ENCODE assay signal across 29 cellular contexts in the genomic region with DNA sequence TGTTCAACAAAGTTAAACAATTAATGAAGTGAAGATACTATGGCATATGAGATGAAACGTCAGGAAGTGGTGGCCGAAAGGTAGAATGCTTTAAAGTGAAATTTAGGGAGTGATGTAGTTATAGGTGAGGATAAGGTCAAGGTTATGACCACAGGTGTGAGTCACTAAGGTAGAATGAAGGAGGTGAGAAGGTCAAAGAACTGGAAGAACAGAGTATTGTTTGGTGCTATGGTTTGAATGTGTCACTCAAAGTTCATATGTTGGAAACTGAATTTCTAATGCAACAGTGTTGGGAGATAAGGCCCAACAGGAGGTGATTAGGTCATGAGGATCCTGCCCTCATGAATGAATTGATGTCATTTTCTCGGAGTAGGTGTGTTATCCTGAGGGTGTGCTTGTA.
DNase-seq lines count a peak whose midpoint lies in the region; ATAC-seq and TF ChIP-seq lines count a peak whose summit lies in the region.
"Had no signal": no experiment of that assay in that cellular context is flagged by ENCODE, and none has a peak within 500 bp of the region (broad histone marks: within the 10 kb centered on the region; RNA-seq: fewer than 3 reads in every experiment).

No MANE protein-coding gene starts in this region.

- H3K4me1 Mint-ChIP-seq in endodermal cell = peaks cover 20% of the 10 kb centered on the region
- H3K4me1 Mint-ChIP-seq: central memory CD8-positive, alpha-beta T cell; T-helper 17 cell had no signal

- H3K9me3 ChIP-seq in HUES64 (ENCODE audit: insufficient read depth, low read depth, low read length) (no peaks in the 10 kb centered on the region), endodermal cell (ENCODE audit: control insufficient read depth, low read length) (no peaks in the 10 kb centered on the region)
- H3K9me3 ChIP-seq: prostate gland, sigmoid colon, SK-N-SH had no signal

- WGBS in HUES64 = 76% methylated on average over 3 of the region's 3 CpGs
- 86 to 92% methylated on average over 2 to 3 of the region's 3 CpGs for WGBS in endodermal cell (ENCODE audit: insufficient coverage in 1 of 2, insufficient read length in 1 of 2), 2 experiments

- peak; percentile 10 for DNase-seq in Caki2 (ENCODE audit: low read depth)
- DNase-seq in endodermal cell = no peak
- peak; percentile 13 for DNase-seq in renal cortical epithelial cell (ENCODE audit: low read depth)
- DNase-seq in HK-2 (ENCODE audit: unreplicated experiment) = no peak
- no peak for DNase-seq in activated gamma-delta T cell treated with Interleukin-2 at 50 U/mL for 16 hours
- DNase-seq: activated CD4-positive, CD25-positive, alpha-beta regulatory T cell treated with anti-CD3 and anti-CD28 coated beads, Interleukin-2, amount 50 U/mL, for 72 hours; activated effector memory CD4-positive, alpha-beta T cell treated with Interleukin-2 at 50 U/mL for 16 hours; activated T-cell treated with anti-CD3 and anti-CD28 coated beads for 4 hours; AML-193; CD4-positive, alpha-beta T cell; islet precursor cell; Karpas-422; left ventricle myocardium superior; NCI-H1417; NCI-H2081; NCI-H2227 treated with DMSO at 0.1 percent for 48 hours; NCI-H526 treated with DMSO at 0.1 percent for 48 hours; sigmoid colon; SK-N-SH; stimulated activated CD4-positive, alpha-beta T cell treated with anti-CD3 and anti-CD28 coated beads, Interleukin-12 subunit alpha, Interleukin-12 subunit beta, amount 100 ng/mL, for 4 hours; stimulated activated CD4-positive, alpha-beta T cell treated with anti-CD3 and anti-CD28 coated beads, Interleukin-2, amount 100 ng/mL, for 48 hours; substantia nigra; T-helper 17 cell had no signal

- H3K4me3 Mint-ChIP-seq in endodermal cell = no peak overlapping the region
- H3K4me3 Mint-ChIP-seq: CD4-positive, alpha-beta T cell; central memory CD8-positive, alpha-beta T cell; dendritic cell treated with granulocyte-macrophage colony-stimulating factor and Interleukin-4, amounts not matched to agents 40 ng/mL and 50 ng/mL, for 4 days; T-helper 17 cell had no signal

- no peak for ATAC-seq in SK-N-SH treated with all-trans-retinoic acid at 6 μM for 48 hours
- ATAC-seq: left ventricle myocardium superior, Right ventricle myocardium inferior, T-helper 17 cell had no signal

- H3K27ac Mint-ChIP-seq in endodermal cell = peak overlapping the region; percentile 37
- H3K27ac Mint-ChIP-seq: CD4-positive, alpha-beta T cell; dendritic cell treated with granulocyte-macrophage colony-stimulating factor and Interleukin-4, amounts not matched to agents 40 ng/mL and 50 ng/mL, for 4 days; T-helper 17 cell had no signal

- no peak overlapping the region for H3K4me3 ChIP-seq in HUES64 (ENCODE audit: low read length)
- H3K4me3 ChIP-seq in endodermal cell (ENCODE audit: low read length) = no peak overlapping the region
- H3K4me3 ChIP-seq: prostate gland, sigmoid colon had no signal

- TF ChIP-seq CTCF in endodermal cell (conservative IDR thresholded peaks at IDR 0.05) = no peak

- H3K4me1 ChIP-seq in HUES64 (ENCODE audit: insufficient read depth, low read length) = peaks cover 61% of the 10 kb centered on the region
- H3K4me1 ChIP-seq in endodermal cell (ENCODE audit: control insufficient read depth, insufficient read depth, low read length) = no peaks in the 10 kb centered on the region
- H3K4me1 ChIP-seq: prostate gland, sigmoid colon had no signal

- H3K9me3 Mint-ChIP-seq in endodermal cell = no peaks in the 10 kb centered on the region
- H3K9me3 Mint-ChIP-seq: central memory CD8-positive, alpha-beta T cell had no signal

- no peaks in the 10 kb centered on the region for H3K27me3 Mint-ChIP-seq in endodermal cell (ENCODE audit: insufficient read depth)
- H3K27me3 Mint-ChIP-seq: CD4-positive, alpha-beta T cell; central memory CD8-positive, alpha-beta T cell; dendritic cell treated with granulocyte-macrophage colony-stimulating factor and Interleukin-4, amounts not matched to agents 40 ng/mL and 50 ng/mL, for 4 days; T-helper 17 cell had no signal

- H3K27me3 ChIP-seq in HUES64 (ENCODE audit: insufficient read depth, low read length) = no peaks in the 10 kb centered on the region
- H3K27me3 ChIP-seq in endodermal cell (ENCODE audit: control insufficient read depth, insufficient read depth, low read length, poor library complexity, severe bottlenecking) = no peaks in the 10 kb centered on the region
- H3K27me3 ChIP-seq: sigmoid colon had no signal

- H3K27ac ChIP-seq in HUES64 (ENCODE audit: low read depth, low read length) (peak overlapping the region; percentile 92), endodermal cell (ENCODE audit: low read depth, low read length) (no peak overlapping the region)
- H3K27ac ChIP-seq: prostate gland, sigmoid colon had no signal

- peak overlapping the region; percentile 48; the same call in 1 of the 2 replicates for H3K9ac ChIP-seq in HUES64 (ENCODE audit: low read depth, low read length)
- no peak overlapping the region for H3K9ac ChIP-seq in endodermal cell (ENCODE audit: extremely low read depth, low read length, poor library complexity, severe bottlenecking)
- H3K9ac ChIP-seq: SK-N-SH had no signal

- H3K36me3 Mint-ChIP-seq in endodermal cell (ENCODE audit: low read depth) = no peaks in the 10 kb centered on the region

- H3K36me3 ChIP-seq in HUES64 (ENCODE audit: insufficient read depth, low read length) (no peaks in the 10 kb centered on the region), endodermal cell (ENCODE audit: control insufficient read depth, insufficient read depth, low read length) (no peaks in the 10 kb centered on the region)
- H3K36me3 ChIP-seq: prostate gland, sigmoid colon had no signal

- in situ Hi-C loops in Caki2 (cut with HindIII; ENCODE audit: low pct_unique_long_range_greater_than_20kb, low sequenced_read_pairs) = no loop called here

TF ChIP-seq in SK-N-SH treated with all-trans-retinoic acid at 6 μM for 48 hours, 23 proteins besides CTCF, POLR2A, EP300 and RAD21:
- TF ChIP-seq ZFP30 (CRISPR knock-in tag; IDR thresholded peaks at IDR 0.05) = no peak
- TF ChIP-seq, protein P1, sequence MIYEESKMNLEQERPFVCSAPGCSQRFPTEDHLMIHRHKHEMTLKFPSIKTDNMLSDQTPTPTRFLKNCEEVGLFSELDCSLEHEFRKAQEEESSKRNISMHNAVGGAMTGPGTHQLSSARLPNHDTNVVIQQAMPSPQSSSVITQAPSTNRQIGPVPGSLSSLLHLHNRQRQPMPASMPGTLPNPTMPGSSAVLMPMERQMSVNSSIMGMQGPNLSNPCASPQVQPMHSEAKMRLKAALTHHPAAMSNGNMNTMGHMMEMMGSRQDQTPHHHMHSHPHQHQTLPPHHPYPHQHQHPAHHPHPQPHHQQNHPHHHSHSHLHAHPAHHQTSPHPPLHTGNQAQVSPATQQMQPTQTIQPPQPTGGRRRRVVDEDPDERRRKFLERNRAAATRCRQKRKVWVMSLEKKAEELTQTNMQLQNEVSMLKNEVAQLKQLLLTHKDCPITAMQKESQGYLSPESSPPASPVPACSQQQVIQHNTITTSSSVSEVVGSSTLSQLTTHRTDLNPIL (CRISPR knock-in tag; IDR thresholded peaks at IDR 0.05; ENCODE audit: low read depth) = no peak
- TF ChIP-seq ZFP3 (CRISPR knock-in tag; IDR thresholded peaks at IDR 0.05) = no peak
- TF ChIP-seq CSDC2 (CRISPR knock-in tag; IDR thresholded peaks at IDR 0.05) = no peak
- no peak for TF ChIP-seq TOX (CRISPR knock-in tag; IDR thresholded peaks at IDR 0.05; ENCODE audit: borderline replicate concordance)
- TF ChIP-seq TCF4 (CRISPR knock-in tag; IDR thresholded peaks at IDR 0.05; ENCODE audit: borderline replicate concordance) = no peak
- TF ChIP-seq, protein P2, sequence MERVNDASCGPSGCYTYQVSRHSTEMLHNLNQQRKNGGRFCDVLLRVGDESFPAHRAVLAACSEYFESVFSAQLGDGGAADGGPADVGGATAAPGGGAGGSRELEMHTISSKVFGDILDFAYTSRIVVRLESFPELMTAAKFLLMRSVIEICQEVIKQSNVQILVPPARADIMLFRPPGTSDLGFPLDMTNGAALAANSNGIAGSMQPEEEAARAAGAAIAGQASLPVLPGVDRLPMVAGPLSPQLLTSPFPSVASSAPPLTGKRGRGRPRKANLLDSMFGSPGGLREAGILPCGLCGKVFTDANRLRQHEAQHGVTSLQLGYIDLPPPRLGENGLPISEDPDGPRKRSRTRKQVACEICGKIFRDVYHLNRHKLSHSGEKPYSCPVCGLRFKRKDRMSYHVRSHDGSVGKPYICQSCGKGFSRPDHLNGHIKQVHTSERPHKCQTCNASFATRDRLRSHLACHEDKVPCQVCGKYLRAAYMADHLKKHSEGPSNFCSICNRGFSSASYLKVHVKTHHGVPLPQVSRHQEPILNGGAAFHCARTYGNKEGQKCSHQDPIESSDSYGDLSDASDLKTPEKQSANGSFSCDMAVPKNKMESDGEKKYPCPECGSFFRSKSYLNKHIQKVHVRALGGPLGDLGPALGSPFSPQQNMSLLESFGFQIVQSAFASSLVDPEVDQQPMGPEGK (CRISPR knock-in tag; IDR thresholded peaks at IDR 0.05; ENCODE audit: borderline replicate concordance) = no peak
- no peak for TF ChIP-seq ARNTL (CRISPR knock-in tag; IDR thresholded peaks at IDR 0.05; ENCODE audit: borderline replicate concordance, low read depth)
- no peak for TF ChIP-seq ZNF70 (CRISPR knock-in tag; IDR thresholded peaks at IDR 0.05)
- no peak for TF ChIP-seq ESRRG (CRISPR knock-in tag; IDR thresholded peaks at IDR 0.05)
- no peak for TF ChIP-seq SNAI2 (CRISPR knock-in tag; IDR thresholded peaks at IDR 0.05)
- TF ChIP-seq OSR1 (CRISPR knock-in tag; IDR thresholded peaks at IDR 0.05) = no peak
- TF ChIP-seq PPARA (CRISPR knock-in tag; IDR thresholded peaks at IDR 0.05; ENCODE audit: borderline replicate concordance) = no peak

Comparison
In these comparisons a context has a peak if more than half of its experiments do, and no peak if none do; other contexts are left out.
1. DNase-seq: peak in Caki2 (single experiment) and renal cortical epithelial cell (single experiment); none in endodermal cell (single experiment), HK-2 (single experiment) and activated gamma-delta T cell treated with Interleukin-2 at 50 U/mL for 16 hours (single experiment).